In the genomic region with DNA sequence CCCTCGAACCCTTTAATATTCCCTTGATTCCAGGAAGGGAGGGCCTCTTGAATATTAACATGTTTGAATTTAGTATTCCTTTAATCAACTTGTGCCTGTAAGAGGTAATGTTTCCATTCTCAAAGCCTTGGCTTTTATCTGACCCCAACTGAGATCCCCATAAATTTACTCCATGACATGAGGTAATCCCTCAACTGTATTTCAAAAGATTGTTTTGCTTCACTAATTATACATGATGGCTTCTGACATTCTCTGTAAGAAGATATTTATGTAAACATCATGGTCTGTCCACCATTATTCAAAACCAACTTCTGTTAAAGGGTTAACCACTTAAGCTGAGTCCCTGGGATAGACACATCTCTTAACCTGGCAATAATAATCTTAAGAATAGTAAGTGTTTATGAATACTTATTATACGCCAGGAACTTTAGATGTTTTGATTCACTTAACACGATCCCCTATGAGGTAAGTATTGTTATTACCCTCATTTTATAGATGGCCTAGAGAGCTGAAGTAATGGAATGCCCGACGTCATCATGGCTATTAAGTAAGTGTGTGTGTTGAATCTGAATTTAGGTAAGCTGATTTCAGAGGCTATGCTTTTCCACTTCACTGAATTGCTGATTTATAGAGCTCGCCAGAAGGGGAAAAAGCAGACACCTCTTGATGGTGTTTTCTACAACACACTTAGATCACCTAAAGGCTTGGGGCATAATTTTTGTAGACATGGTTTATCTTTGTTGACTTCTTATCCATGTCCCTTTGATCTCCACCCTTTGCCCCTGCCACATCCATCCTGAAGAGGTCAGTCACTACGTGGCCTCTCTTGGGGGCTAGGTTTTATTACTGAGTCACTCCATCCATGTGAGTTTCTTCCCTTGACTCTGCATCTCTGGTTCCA, we compare ENCODE assay signal across 1 cellular context.
A peak's percentile ranks its signal among the peaks of the same experiment; 100 is the strongest.
TF ChIP-seq lines count a peak whose summit lies in the region.

No MANE protein-coding gene starts in this region.

TF ChIP-seq in HEK293, 187 proteins besides CTCF, POLR2A, EP300 and RAD21 (continued from another document):
- no peak for TF ChIP-seq ZNF2 (tag by site-specific recombination; IDR thresholded peaks at IDR 0.05)
- TF ChIP-seq, protein P1, sequence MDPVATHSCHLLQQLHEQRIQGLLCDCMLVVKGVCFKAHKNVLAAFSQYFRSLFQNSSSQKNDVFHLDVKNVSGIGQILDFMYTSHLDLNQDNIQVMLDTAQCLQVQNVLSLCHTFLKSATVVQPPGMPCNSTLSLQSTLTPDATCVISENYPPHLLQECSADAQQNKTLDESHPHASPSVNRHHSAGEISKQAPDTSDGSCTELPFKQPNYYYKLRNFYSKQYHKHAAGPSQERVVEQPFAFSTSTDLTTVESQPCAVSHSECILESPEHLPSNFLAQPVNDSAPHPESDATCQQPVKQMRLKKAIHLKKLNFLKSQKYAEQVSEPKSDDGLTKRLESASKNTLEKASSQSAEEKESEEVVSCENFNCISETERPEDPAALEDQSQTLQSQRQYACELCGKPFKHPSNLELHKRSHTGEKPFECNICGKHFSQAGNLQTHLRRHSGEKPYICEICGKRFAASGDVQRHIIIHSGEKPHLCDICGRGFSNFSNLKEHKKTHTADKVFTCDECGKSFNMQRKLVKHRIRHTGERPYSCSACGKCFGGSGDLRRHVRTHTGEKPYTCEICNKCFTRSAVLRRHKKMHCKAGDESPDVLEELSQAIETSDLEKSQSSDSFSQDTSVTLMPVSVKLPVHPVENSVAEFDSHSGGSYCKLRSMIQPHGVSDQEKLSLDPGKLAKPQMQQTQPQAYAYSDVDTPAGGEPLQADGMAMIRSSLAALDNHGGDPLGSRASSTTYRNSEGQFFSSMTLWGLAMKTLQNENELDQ (tag by site-specific recombination; IDR thresholded peaks at IDR 0.05; ENCODE audit: low read depth), result no peak
- no peak for TF ChIP-seq ZBTB17 (tag by site-specific recombination; IDR thresholded peaks at IDR 0.05)
- TF ChIP-seq ZNF792 (tag by site-specific recombination; IDR thresholded peaks at IDR 0.05), result no peak
- TF ChIP-seq ZNF366 (tag by site-specific recombination; conservative IDR thresholded peaks at IDR 0.05), result peak; percentile 90
- no peak for TF ChIP-seq GLI2 (tag by site-specific recombination; IDR thresholded peaks at IDR 0.05; ENCODE audit: borderline replicate concordance, low read depth)
- TF ChIP-seq, protein P2, sequence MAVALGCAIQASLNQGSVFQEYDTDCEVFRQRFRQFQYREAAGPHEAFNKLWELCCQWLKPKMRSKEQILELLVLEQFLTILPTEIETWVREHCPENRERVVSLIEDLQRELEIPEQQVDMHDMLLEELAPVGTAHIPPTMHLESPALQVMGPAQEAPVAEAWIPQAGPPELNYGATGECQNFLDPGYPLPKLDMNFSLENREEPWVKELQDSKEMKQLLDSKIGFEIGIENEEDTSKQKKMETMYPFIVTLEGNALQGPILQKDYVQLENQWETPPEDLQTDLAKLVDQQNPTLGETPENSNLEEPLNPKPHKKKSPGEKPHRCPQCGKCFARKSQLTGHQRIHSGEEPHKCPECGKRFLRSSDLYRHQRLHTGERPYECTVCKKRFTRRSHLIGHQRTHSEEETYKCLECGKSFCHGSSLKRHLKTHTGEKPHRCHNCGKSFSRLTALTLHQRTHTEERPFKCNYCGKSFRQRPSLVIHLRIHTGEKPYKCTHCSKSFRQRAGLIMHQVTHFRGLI (tag by site-specific recombination; IDR thresholded peaks at IDR 0.05), result no peak
- TF ChIP-seq ZSCAN16 (tag by site-specific recombination; IDR thresholded peaks at IDR 0.05), result no peak
- no peak for TF ChIP-seq ZNF585B (tag by site-specific recombination; IDR thresholded peaks at IDR 0.05)
- no peak for TF ChIP-seq MYNN (tag by site-specific recombination; IDR thresholded peaks at IDR 0.05; ENCODE audit: borderline replicate concordance)
- peak; percentile 29; the same call in 1 of the 2 replicates for TF ChIP-seq OSR2 (tag by site-specific recombination; IDR thresholded peaks at IDR 0.05)
- TF ChIP-seq ZNF747 (tag by site-specific recombination; IDR thresholded peaks at IDR 0.05), result no peak
- TF ChIP-seq ZNF629 (tag by site-specific recombination; IDR thresholded peaks at IDR 0.05), result peak; percentile 88
- TF ChIP-seq, protein P3, sequence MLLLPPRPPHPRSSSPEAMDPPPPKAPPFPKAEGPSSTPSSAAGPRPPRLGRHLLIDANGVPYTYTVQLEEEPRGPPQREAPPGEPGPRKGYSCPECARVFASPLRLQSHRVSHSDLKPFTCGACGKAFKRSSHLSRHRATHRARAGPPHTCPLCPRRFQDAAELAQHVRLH (tag by site-specific recombination; IDR thresholded peaks at IDR 0.05), result no peak
- TF ChIP-seq ZNF169 (tag by site-specific recombination; IDR thresholded peaks at IDR 0.05), result no peak
- TF ChIP-seq TCF7L2 (IDR thresholded peaks at IDR 0.05; ENCODE audit: borderline replicate concordance, low read depth, low read length), result peak; percentile 99
- TF ChIP-seq ZNF514 (tag by site-specific recombination; IDR thresholded peaks at IDR 0.05), result no peak
- TF ChIP-seq KLF8 (tag by site-specific recombination; IDR thresholded peaks at IDR 0.05), result peak; percentile 57; the same call in 1 of the 2 replicates
- TF ChIP-seq SALL2 (tag by site-specific recombination; IDR thresholded peaks at IDR 0.05; ENCODE audit: borderline replicate concordance), result no peak
- TF ChIP-seq ZNF707 (tag by site-specific recombination; IDR thresholded peaks at IDR 0.05), result no peak
- no peak for TF ChIP-seq ZNF658 (tag by site-specific recombination; IDR thresholded peaks at IDR 0.05)
- no peak for TF ChIP-seq ZNF311 (tag by site-specific recombination; IDR thresholded peaks at IDR 0.05; ENCODE audit: borderline replicate concordance)
- TF ChIP-seq, protein P4, sequence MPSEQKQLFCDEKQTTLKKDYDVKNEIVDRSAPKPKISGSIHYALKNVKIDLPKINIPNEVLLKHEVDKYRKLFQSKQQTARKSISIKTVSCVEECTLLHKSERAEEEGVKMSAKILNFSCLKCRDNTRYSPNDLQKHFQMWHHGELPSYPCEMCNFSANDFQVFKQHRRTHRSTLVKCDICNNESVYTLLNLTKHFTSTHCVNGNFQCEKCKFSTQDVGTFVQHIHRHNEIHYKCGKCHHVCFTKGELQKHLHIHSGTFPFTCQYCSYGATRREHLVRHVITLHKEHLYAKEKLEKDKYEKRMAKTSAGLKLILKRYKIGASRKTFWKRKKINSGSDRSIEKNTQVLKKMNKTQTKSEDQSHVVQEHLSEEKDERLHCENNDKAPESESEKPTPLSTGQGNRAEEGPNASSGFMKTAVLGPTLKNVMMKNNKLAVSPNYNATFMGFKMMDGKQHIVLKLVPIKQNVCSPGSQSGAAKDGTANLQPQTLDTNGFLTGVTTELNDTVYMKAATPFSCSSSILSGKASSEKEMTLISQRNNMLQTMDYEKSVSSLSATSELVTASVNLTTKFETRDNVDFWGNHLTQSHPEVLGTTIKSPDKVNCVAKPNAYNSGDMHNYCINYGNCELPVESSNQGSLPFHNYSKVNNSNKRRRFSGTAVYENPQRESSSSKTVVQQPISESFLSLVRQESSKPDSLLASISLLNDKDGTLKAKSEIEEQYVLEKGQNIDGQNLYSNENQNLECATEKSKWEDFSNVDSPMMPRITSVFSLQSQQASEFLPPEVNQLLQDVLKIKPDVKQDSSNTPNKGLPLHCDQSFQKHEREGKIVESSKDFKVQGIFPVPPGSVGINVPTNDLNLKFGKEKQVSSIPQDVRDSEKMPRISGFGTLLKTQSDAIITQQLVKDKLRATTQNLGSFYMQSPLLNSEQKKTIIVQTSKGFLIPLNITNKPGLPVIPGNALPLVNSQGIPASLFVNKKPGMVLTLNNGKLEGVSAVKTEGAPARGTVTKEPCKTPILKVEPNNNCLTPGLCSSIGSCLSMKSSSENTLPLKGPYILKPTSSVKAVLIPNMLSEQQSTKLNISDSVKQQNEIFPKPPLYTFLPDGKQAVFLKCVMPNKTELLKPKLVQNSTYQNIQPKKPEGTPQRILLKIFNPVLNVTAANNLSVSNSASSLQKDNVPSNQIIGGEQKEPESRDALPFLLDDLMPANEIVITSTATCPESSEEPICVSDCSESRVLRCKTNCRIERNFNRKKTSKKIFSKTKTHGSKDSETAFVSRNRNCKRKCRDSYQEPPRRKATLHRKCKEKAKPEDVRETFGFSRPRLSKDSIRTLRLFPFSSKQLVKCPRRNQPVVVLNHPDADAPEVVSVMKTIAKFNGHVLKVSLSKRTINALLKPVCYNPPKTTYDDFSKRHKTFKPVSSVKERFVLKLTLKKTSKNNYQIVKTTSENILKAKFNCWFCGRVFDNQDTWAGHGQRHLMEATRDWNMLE (tag by site-specific recombination; conservative IDR thresholded peaks at IDR 0.05; ENCODE audit: low read depth), result no peak
- TF ChIP-seq, protein P5, sequence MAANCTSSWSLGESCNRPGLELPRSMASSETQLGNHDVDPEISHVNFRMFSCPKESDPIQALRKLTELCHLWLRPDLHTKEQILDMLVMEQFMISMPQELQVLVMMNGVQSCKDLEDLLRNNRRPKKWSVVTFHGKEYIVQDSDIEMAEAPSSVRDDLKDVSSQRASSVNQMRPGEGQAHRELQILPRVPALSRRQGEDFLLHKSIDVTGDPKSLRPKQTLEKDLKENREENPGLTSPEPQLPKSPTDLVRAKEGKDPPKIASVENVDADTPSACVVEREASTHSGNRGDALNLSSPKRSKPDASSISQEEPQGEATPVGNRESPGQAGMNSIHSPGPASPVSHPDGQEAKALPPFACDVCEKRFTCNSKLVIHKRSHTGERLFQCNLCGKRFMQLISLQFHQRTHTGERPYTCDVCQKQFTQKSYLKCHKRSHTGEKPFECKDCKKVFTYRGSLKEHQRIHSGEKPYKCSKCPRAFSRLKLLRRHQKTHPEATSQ (tag by site-specific recombination; IDR thresholded peaks at IDR 0.05), result no peak
- peak; percentile 39; the same call in 1 of the 2 replicates for TF ChIP-seq ZNF394 (tag by site-specific recombination; IDR thresholded peaks at IDR 0.05; ENCODE audit: borderline replicate concordance)
- peak; percentile 61; the same call in 1 of the 2 replicates for TF ChIP-seq WT1 (tag by site-specific recombination; IDR thresholded peaks at IDR 0.05)
- no peak for TF ChIP-seq GLIS2 (tag by site-specific recombination; IDR thresholded peaks at IDR 0.05)
- TF ChIP-seq ZNF404 (tag by site-specific recombination; IDR thresholded peaks at IDR 0.05), result no peak
- TF ChIP-seq ZNF302 (tag by site-specific recombination; IDR thresholded peaks at IDR 0.05; ENCODE audit: low read depth), result no peak
- TF ChIP-seq, protein P6, sequence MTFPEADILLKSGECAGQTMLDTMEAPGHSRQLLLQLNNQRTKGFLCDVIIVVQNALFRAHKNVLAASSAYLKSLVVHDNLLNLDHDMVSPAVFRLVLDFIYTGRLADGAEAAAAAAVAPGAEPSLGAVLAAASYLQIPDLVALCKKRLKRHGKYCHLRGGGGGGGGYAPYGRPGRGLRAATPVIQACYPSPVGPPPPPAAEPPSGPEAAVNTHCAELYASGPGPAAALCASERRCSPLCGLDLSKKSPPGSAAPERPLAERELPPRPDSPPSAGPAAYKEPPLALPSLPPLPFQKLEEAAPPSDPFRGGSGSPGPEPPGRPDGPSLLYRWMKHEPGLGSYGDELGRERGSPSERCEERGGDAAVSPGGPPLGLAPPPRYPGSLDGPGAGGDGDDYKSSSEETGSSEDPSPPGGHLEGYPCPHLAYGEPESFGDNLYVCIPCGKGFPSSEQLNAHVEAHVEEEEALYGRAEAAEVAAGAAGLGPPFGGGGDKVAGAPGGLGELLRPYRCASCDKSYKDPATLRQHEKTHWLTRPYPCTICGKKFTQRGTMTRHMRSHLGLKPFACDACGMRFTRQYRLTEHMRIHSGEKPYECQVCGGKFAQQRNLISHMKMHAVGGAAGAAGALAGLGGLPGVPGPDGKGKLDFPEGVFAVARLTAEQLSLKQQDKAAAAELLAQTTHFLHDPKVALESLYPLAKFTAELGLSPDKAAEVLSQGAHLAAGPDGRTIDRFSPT (tag by site-specific recombination; IDR thresholded peaks at IDR 0.05), result peak; percentile 81
- no peak for TF ChIP-seq ZNF433 (tag by site-specific recombination; IDR thresholded peaks at IDR 0.05; ENCODE audit: low read depth)
- no peak for TF ChIP-seq ZNF785 (tag by site-specific recombination; IDR thresholded peaks at IDR 0.05)
